ENCODE assay signal across 1 cellular context in the genomic region with DNA sequence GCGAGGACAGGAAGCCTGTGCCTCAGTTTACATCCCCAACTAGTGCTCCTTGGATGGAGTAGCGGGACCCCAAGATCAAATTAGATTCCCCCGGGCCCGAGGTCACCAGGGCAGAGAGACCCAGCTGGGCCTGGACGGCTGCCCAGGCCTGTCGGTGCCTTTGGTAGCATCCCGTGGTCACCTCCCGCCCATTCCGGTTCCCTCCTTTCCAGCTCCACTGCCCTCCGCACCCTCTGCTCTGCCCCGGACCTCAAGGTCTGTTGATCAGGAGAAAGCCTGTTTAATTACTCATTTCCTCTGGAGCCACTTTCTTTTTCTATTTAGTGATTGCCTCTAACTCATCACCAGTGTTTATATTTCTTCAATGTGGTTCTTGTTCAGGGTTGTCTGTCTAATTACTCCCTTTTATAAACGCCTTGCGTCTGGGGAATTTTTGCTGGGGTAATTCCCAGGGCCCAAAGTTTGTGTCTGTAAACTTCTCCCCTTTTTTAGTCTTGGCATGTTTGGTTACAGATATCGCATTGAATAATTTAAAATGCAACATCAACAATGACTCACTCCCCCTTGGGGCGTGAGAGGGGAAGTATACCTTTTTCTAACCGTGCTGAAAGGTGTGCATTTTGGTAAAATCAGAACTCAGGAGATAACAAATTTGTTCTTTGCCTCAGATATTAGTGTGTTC.
TF ChIP-seq lines count a peak whose summit lies in the region.

No MANE protein-coding gene starts in this region.

TF ChIP-seq in HepG2, 621 proteins besides CTCF, POLR2A, EP300 and RAD21 (continued from another document and continues in another):
- no peak for TF ChIP-seq ZFP82 (CRISPR knock-in tag; IDR thresholded peaks at IDR 0.05; ENCODE audit: borderline replicate concordance)
- TF ChIP-seq, protein P1, sequence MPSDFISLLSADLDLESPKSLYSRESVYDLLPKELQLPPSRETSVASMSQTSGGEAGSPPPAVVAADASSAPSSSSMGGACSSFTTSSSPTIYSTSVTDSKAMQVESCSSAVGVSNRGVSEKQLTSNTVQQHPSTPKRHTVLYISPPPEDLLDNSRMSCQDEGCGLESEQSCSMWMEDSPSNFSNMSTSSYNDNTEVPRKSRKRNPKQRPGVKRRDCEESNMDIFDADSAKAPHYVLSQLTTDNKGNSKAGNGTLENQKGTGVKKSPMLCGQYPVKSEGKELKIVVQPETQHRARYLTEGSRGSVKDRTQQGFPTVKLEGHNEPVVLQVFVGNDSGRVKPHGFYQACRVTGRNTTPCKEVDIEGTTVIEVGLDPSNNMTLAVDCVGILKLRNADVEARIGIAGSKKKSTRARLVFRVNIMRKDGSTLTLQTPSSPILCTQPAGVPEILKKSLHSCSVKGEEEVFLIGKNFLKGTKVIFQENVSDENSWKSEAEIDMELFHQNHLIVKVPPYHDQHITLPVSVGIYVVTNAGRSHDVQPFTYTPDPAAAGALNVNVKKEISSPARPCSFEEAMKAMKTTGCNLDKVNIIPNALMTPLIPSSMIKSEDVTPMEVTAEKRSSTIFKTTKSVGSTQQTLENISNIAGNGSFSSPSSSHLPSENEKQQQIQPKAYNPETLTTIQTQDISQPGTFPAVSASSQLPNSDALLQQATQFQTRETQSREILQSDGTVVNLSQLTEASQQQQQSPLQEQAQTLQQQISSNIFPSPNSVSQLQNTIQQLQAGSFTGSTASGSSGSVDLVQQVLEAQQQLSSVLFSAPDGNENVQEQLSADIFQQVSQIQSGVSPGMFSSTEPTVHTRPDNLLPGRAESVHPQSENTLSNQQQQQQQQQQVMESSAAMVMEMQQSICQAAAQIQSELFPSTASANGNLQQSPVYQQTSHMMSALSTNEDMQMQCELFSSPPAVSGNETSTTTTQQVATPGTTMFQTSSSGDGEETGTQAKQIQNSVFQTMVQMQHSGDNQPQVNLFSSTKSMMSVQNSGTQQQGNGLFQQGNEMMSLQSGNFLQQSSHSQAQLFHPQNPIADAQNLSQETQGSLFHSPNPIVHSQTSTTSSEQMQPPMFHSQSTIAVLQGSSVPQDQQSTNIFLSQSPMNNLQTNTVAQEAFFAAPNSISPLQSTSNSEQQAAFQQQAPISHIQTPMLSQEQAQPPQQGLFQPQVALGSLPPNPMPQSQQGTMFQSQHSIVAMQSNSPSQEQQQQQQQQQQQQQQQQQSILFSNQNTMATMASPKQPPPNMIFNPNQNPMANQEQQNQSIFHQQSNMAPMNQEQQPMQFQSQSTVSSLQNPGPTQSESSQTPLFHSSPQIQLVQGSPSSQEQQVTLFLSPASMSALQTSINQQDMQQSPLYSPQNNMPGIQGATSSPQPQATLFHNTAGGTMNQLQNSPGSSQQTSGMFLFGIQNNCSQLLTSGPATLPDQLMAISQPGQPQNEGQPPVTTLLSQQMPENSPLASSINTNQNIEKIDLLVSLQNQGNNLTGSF (CRISPR knock-in tag; IDR thresholded peaks at IDR 0.05), result no peak
- TF ChIP-seq PTBP1 (IDR thresholded peaks at IDR 0.05; ENCODE audit: low read depth, low read length, poor library complexity, severe bottlenecking), result no peak
- TF ChIP-seq ZNF747 (CRISPR knock-in tag; IDR thresholded peaks at IDR 0.05; ENCODE audit: borderline replicate concordance), result no peak
- peak; percentile 37; the same call in 1 of the 2 replicates for TF ChIP-seq KMT2A (CRISPR knock-in tag; IDR thresholded peaks at IDR 0.05)
- TF ChIP-seq ZC3H4 (CRISPR knock-in tag; IDR thresholded peaks at IDR 0.05; ENCODE audit: borderline replicate concordance), result no peak
- TF ChIP-seq HCFC1 (IDR thresholded peaks at IDR 0.05; ENCODE audit: low read depth, low read length), result no peak
- 0 out of 2 replicates have a peak, but pooled peaks have one; percentile 43 for TF ChIP-seq TRAFD1 (CRISPR knock-in tag; IDR thresholded peaks at IDR 0.05; ENCODE audit: borderline replicate concordance)
- no peak for TF ChIP-seq MXI1 (IDR thresholded peaks at IDR 0.05; ENCODE audit: borderline replicate concordance, low read depth, low read length)
- peak; percentile 26; the same call in 1 of the 2 replicates for TF ChIP-seq TBX2 (CRISPR knock-in tag; IDR thresholded peaks at IDR 0.05; ENCODE audit: borderline replicate concordance)
- no peak for TF ChIP-seq MXD3 (CRISPR knock-in tag; IDR thresholded peaks at IDR 0.05)
- no peak for TF ChIP-seq ZKSCAN1 (IDR thresholded peaks at IDR 0.05; ENCODE audit: low read length)
- no peak for TF ChIP-seq ZNF407 (CRISPR knock-in tag; IDR thresholded peaks at IDR 0.05; ENCODE audit: not compliant biosample characterization)
- TF ChIP-seq PRMT3 (CRISPR knock-in tag; IDR thresholded peaks at IDR 0.05; ENCODE audit: borderline replicate concordance, low read depth), result no peak
- TF ChIP-seq TRIM24 (CRISPR knock-in tag; IDR thresholded peaks at IDR 0.05), result no peak
- TF ChIP-seq, protein P2, sequence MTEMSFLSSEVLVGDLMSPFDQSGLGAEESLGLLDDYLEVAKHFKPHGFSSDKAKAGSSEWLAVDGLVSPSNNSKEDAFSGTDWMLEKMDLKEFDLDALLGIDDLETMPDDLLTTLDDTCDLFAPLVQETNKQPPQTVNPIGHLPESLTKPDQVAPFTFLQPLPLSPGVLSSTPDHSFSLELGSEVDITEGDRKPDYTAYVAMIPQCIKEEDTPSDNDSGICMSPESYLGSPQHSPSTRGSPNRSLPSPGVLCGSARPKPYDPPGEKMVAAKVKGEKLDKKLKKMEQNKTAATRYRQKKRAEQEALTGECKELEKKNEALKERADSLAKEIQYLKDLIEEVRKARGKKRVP (CRISPR knock-in tag; IDR thresholded peaks at IDR 0.05), result no peak
- no peak for TF ChIP-seq ZNF382 (CRISPR knock-in tag; IDR thresholded peaks at IDR 0.05; ENCODE audit: borderline replicate concordance)
- TF ChIP-seq RXRB (CRISPR knock-in tag; IDR thresholded peaks at IDR 0.05; ENCODE audit: borderline replicate concordance), result peak; percentile 23; the same call in 1 of the 2 replicates
- TF ChIP-seq NR2F6 (IDR thresholded peaks at IDR 0.05), result 0 out of 2 replicates have a peak, but pooled peaks have one; percentile 4
- peak; percentile 36; the same call in 1 of the 2 replicates for TF ChIP-seq NR2F6 (CRISPR knock-in tag; IDR thresholded peaks at IDR 0.05)
- TF ChIP-seq HNRNPL (IDR thresholded peaks at IDR 0.05; ENCODE audit: low read depth, low read length), result 0 out of 2 replicates have a peak, but pooled peaks have one; percentile 32
- no peak for TF ChIP-seq PAX8 (CRISPR knock-in tag; IDR thresholded peaks at IDR 0.05; ENCODE audit: borderline replicate concordance)
- TF ChIP-seq, protein P3, sequence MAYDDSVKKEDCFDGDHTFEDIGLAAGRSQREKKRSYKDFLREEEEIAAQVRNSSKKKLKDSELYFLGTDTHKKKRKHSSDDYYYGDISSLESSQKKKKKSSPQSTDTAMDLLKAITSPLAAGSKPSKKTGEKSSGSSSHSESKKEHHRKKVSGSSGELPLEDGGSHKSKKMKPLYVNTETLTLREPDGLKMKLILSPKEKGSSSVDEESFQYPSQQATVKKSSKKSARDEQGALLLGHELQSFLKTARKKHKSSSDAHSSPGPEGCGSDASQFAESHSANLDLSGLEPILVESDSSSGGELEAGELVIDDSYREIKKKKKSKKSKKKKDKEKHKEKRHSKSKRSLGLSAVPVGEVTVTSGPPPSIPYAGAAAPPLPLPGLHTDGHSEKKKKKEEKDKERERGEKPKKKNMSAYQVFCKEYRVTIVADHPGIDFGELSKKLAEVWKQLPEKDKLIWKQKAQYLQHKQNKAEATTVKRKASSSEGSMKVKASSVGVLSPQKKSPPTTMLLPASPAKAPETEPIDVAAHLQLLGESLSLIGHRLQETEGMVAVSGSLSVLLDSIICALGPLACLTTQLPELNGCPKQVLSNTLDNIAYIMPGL (CRISPR knock-in tag; IDR thresholded peaks at IDR 0.05; ENCODE audit: borderline replicate concordance in 1 of 2, low read depth in 1 of 2), result peak in 1 of 2 experiments; percentile 21; a peak in 1 of 4 replicates
- TF ChIP-seq, protein P4, sequence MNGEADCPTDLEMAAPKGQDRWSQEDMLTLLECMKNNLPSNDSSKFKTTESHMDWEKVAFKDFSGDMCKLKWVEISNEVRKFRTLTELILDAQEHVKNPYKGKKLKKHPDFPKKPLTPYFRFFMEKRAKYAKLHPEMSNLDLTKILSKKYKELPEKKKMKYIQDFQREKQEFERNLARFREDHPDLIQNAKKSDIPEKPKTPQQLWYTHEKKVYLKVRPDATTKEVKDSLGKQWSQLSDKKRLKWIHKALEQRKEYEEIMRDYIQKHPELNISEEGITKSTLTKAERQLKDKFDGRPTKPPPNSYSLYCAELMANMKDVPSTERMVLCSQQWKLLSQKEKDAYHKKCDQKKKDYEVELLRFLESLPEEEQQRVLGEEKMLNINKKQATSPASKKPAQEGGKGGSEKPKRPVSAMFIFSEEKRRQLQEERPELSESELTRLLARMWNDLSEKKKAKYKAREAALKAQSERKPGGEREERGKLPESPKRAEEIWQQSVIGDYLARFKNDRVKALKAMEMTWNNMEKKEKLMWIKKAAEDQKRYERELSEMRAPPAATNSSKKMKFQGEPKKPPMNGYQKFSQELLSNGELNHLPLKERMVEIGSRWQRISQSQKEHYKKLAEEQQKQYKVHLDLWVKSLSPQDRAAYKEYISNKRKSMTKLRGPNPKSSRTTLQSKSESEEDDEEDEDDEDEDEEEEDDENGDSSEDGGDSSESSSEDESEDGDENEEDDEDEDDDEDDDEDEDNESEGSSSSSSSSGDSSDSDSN (CRISPR knock-in tag; IDR thresholded peaks at IDR 0.05), result peak; percentile 14; the same call in 1 of the 2 replicates
- TF ChIP-seq LCORL (IDR thresholded peaks at IDR 0.05), result no peak
- TF ChIP-seq LCORL (CRISPR knock-in tag; IDR thresholded peaks at IDR 0.05), result peak; percentile 27; the same call in 1 of the 2 replicates
- no peak for TF ChIP-seq ZIK1 (CRISPR knock-in tag; IDR thresholded peaks at IDR 0.05; ENCODE audit: borderline replicate concordance, low read depth)
- TF ChIP-seq FOSL1 (CRISPR knock-in tag; IDR thresholded peaks at IDR 0.05; ENCODE audit: borderline replicate concordance), result no peak
- TF ChIP-seq ZNF292 (CRISPR knock-in tag; IDR thresholded peaks at IDR 0.05; ENCODE audit: borderline replicate concordance, low read depth), result no peak
- TF ChIP-seq GABPB1 (CRISPR knock-in tag; IDR thresholded peaks at IDR 0.05), result peak; percentile 27; the same call in 1 of the 2 replicates
